Comparison of ENCODE assay signal across 23 cellular contexts in the genomic region with DNA sequence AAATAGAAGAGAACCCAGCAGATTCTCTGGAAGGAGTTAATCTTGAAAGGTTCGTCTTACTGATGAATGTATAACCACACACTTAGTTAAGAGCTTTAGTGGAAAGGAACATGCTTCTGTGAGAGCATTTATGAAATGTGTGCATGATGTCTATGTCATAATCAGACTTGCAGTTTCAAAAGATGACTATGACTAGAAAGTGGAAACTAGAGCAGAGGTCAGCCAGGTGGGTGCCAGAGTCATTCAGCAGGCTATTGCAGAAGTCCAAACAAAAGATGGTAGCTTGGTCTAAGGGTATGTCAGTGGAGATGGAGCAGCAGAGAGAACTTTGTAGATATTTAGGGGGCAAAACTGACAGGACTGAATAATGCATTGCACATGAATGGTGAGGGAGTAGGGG.
A peak's percentile ranks its signal among the peaks of the same experiment; 100 is the strongest.
DNase-seq lines count a peak whose midpoint lies in the region; ATAC-seq lines count a peak whose summit lies in the region.
"Had no signal": no experiment of that assay in that cellular context is flagged by ENCODE, and none has a peak within 500 bp of the region (broad histone marks: within the 10 kb centered on the region; RNA-seq: fewer than 3 reads in every experiment).

No MANE protein-coding gene starts in this region.

- peak; percentile 52 for ATAC-seq in GM18519 (IDR thresholded peaks at IDR 0.05; ENCODE audit: low FRiP score, unreplicated experiment)
- peak; percentile 39 for ATAC-seq in GM19463 (IDR thresholded peaks at IDR 0.05; ENCODE audit: unreplicated experiment)
- peak; percentile 76 for ATAC-seq in HG03439 (IDR thresholded peaks at IDR 0.05; ENCODE audit: unreplicated experiment)
- ATAC-seq: HepG2, Panc1, T-cell had no signal

- H3K27me3 ChIP-seq in effector memory CD4-positive, alpha-beta T cell (replicated peaks; ENCODE audit: control insufficient read depth, insufficient read depth, low read length, poor library complexity, severe bottlenecking) = no peaks in the 10 kb centered on the region
- H3K27me3 ChIP-seq: BLaER1 had no signal

- no peak overlapping the region for H3K27ac ChIP-seq in effector memory CD4-positive, alpha-beta T cell (ENCODE audit: insufficient read depth, low read length, poor library complexity, severe bottlenecking)
- H3K27ac ChIP-seq: BLaER1, RWPE1 had no signal

- no peaks in the 10 kb centered on the region for H3K9me3 ChIP-seq in effector memory CD4-positive, alpha-beta T cell (ENCODE audit: control insufficient read depth, low read length)
- H3K9me3 ChIP-seq: BLaER1 had no signal

- no peaks in the 10 kb centered on the region for H3K4me1 ChIP-seq in effector memory CD4-positive, alpha-beta T cell (ENCODE audit: control insufficient read depth, insufficient read depth, low read length, poor library complexity, severe bottlenecking)
- H3K4me1 ChIP-seq: BLaER1 had no signal

- no peak for DNase-seq in HT-29 (ENCODE audit: low spot score)
- DNase-seq in T-helper 1 cell = no peak
- DNase-seq in retina = no peak
- DNase-seq in effector memory CD4-positive, alpha-beta T cell = no peak
- DNase-seq: CD4-positive, CD25-positive, alpha-beta regulatory T cell; HCEC 1CT; Kasumi-1; NCI-H1105 treated with DMSO at 0.1 percent for 48 hours; NCI-H146; NCI-H2029; NCI-H446; NCI-H524 treated with DMSO at 0.1 percent for 48 hours; NCI-H774; NK-92 treated with Interleukin-12 subunit alpha and Interleukin-12 subunit beta, amount 100 ng/mL, for 24 hours; SHP77; T-cell had no signal

- no peak overlapping the region for H3K4me3 ChIP-seq in effector memory CD4-positive, alpha-beta T cell (ENCODE audit: insufficient read depth, low read depth, low read length, poor library complexity, severe bottlenecking)
- H3K4me3 ChIP-seq: BLaER1 had no signal

- H3K36me3 ChIP-seq in effector memory CD4-positive, alpha-beta T cell (ENCODE audit: control insufficient read depth, insufficient read depth, low read length) = no peaks in the 10 kb centered on the region
- H3K36me3 ChIP-seq: BLaER1 had no signal
